Comparison of ENCODE assay signal across 36 cellular contexts in the genomic region with DNA sequence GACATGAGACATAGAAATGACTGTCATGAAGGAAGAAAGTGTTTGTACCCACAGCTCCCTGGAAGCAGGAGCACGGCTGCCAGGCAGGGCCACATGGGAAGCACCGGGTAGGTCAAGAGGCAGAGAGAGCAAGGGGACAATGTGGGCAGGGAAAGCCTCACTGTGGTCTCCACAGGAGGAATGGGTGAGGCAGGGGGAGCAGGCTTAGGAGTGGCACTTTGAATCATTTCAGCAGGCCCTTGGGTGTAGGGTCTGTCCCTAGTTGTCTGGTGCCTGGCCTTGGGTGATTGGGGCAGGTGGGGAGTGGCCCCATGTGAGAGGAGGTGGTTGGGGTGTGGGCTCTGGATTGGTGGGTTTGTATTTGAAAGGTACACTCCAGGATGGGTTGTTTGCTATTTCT.
"Had no signal": no experiment of that assay in that cellular context is flagged by ENCODE, and none has a peak within 500 bp of the region (broad histone marks: within the 10 kb centered on the region; RNA-seq: fewer than 3 reads in every experiment).

No MANE protein-coding gene starts in this region.

- H2AFZ ChIP-seq: PC-9 had no signal

- H3K4me3 Mint-ChIP-seq: activated CD4-positive, alpha-beta T cell treated with anti-CD3 and anti-CD28 coated beads, Interleukin-2, amount 10 ng/mL, durations not matched to agents 7 days and 5 days; activated CD8-positive, alpha-beta T cell treated with anti-CD3 and anti-CD28 coated beads, Interleukin-2, amount 10 ng/mL, durations not matched to agents 7 days and 5 days; activated naive CD4-positive, alpha-beta T cell treated with anti-CD3 and anti-CD28 coated beads, Interleukin-2, amount 10 ng/mL, durations not matched to agents 7 days and 5 days; activated naive CD8-positive, alpha-beta T cell; activated naive CD8-positive, alpha-beta T cell treated with anti-CD3 and anti-CD28 coated beads, Interleukin-2, amount 50 U/mL, for 24 hours; activated T-cell treated with anti-CD3 and anti-CD28 coated beads, Interleukin-2, amount 50 U/mL, for 4 hours; activated T-helper 1 cell treated with anti-CD3 and anti-CD28 coated beads, Interleukin-12 subunit alpha, Interleukin-12 subunit beta, Interleukin-2, Interleukin-4 antibody, amounts not matched to agents 30 ng/mL and 10 ng/mL and 1 ng/mL, durations not matched to agents 14 hours and 24 hours and 36 hours; brain had no signal

- H3K9me3 Mint-ChIP-seq: activated CD4-positive, alpha-beta T cell treated with anti-CD3 and anti-CD28 coated beads, Interleukin-2, amount 10 ng/mL, durations not matched to agents 7 days and 5 days; activated naive CD4-positive, alpha-beta T cell treated with anti-CD3 and anti-CD28 coated beads, Interleukin-2, amount 10 ng/mL, durations not matched to agents 7 days and 5 days; activated naive CD8-positive, alpha-beta T cell treated with anti-CD3 and anti-CD28 coated beads, Interleukin-2, amount 50 U/mL, for 24 hours; activated T-cell treated with anti-CD3 and anti-CD28 coated beads, Interleukin-2, amount 50 U/mL, for 4 hours; activated T-helper 1 cell treated with anti-CD3 and anti-CD28 coated beads, Interleukin-12 subunit alpha, Interleukin-12 subunit beta, Interleukin-2, Interleukin-4 antibody, amounts not matched to agents 30 ng/mL and 10 ng/mL and 1 ng/mL, durations not matched to agents 14 hours and 24 hours and 36 hours; brain had no signal

- DNase-seq: activated CD4-positive, alpha-beta T cell treated with anti-CD3 and anti-CD28 coated beads for 1 hour; activated CD4-positive, alpha-beta T cell treated with anti-CD3 and anti-CD28 coated beads, Interleukin-2, amount 10 ng/mL, durations not matched to agents 7 days and 5 days; activated CD4-positive, alpha-beta T cell treated with anti-CD3 and anti-CD28 coated beads, Interleukin-2, amount 50 U/mL, for 48 hours; activated CD4-positive, CD25-positive, alpha-beta regulatory T cell; activated CD8-positive, alpha-beta memory T cell treated with anti-CD3 and anti-CD28 coated beads, Interleukin-2, amount 50 U/mL, for 4 hours; activated CD8-positive, alpha-beta T cell treated with anti-CD3 and anti-CD28 coated beads, Interleukin-2, amount 10 ng/mL, durations not matched to agents 7 days and 5 days; activated effector memory CD4-positive, alpha-beta T cell treated with Interleukin-2 at 50 U/mL for 16 hours; activated naive CD4-positive, alpha-beta T cell treated with anti-CD3 and anti-CD28 coated beads, Interleukin-2, amount 10 ng/mL, durations not matched to agents 7 days and 5 days; activated naive CD8-positive, alpha-beta T cell treated with anti-CD3 and anti-CD28 coated beads, Interleukin-2, amount 50 U/mL, for 24 hours; activated T-cell treated with anti-CD3 and anti-CD28 coated beads for 4 hours; activated T-cell treated with anti-CD3 and anti-CD28 coated beads, Interleukin-2, amount 50 U/mL, for 4 hours; anterior cingulate cortex; caudate nucleus; cerebellar nuclear complex; NCI-H1048; NCI-H1105 treated with DMSO at 0.1 percent for 48 hours; NCI-H1436 treated with DMSO at 0.1 percent for 48 hours; NCI-H1694 treated with DMSO at 0.1 percent for 48 hours; NCI-H2029; NCI-H345; NCI-H524 treated with DMSO at 0.1 percent for 48 hours; NK-92 treated with Interleukin-12 subunit alpha and Interleukin-12 subunit beta, amount 100 ng/mL, for 24 hours; PC-9; SW 1271; T-helper 1 cell; T-helper 2 cell; T-helper 9 cell had no signal

- H3K4me2 ChIP-seq: PC-9 had no signal

- FAIRE-seq: bronchial epithelial cell, K562, RCC 7860 had no signal

- H3K27ac ChIP-seq: PC-9, RWPE1, VCaP had no signal

- H3K36me3 Mint-ChIP-seq: activated naive CD4-positive, alpha-beta T cell treated with anti-CD3 and anti-CD28 coated beads, Interleukin-2, amount 10 ng/mL, durations not matched to agents 7 days and 5 days; activated naive CD8-positive, alpha-beta T cell; brain had no signal

- H3K4me3 ChIP-seq: K562, PC-9 had no signal

- H3K27me3 Mint-ChIP-seq: activated CD4-positive, alpha-beta T cell treated with anti-CD3 and anti-CD28 coated beads, Interleukin-2, amount 10 ng/mL, durations not matched to agents 7 days and 5 days; activated naive CD4-positive, alpha-beta T cell treated with anti-CD3 and anti-CD28 coated beads, Interleukin-2, amount 10 ng/mL, durations not matched to agents 7 days and 5 days; activated naive CD8-positive, alpha-beta T cell; brain had no signal

- ATAC-seq: activated CD8-positive, alpha-beta T cell treated with anti-CD3 and anti-CD28 coated beads, Interleukin-2, amount 10 ng/mL, durations not matched to agents 7 days and 5 days; activated naive CD8-positive, alpha-beta T cell treated with anti-CD3 and anti-CD28 coated beads, Interleukin-2, amount 50 U/mL, for 24 hours; activated T-cell treated with anti-CD3 and anti-CD28 coated beads, Interleukin-2, amount 50 U/mL, for 4 hours; K562; Right ventricle myocardium inferior had no signal

- H3K27ac Mint-ChIP-seq: activated CD4-positive, alpha-beta T cell treated with anti-CD3 and anti-CD28 coated beads, Interleukin-2, amount 10 ng/mL, durations not matched to agents 7 days and 5 days; activated CD8-positive, alpha-beta T cell treated with anti-CD3 and anti-CD28 coated beads, Interleukin-2, amount 10 ng/mL, durations not matched to agents 7 days and 5 days; activated naive CD4-positive, alpha-beta T cell treated with anti-CD3 and anti-CD28 coated beads, Interleukin-2, amount 10 ng/mL, durations not matched to agents 7 days and 5 days; activated naive CD8-positive, alpha-beta T cell treated with anti-CD3 and anti-CD28 coated beads, Interleukin-2, amount 50 U/mL, for 24 hours; activated T-helper 1 cell treated with anti-CD3 and anti-CD28 coated beads, Interleukin-12 subunit alpha, Interleukin-12 subunit beta, Interleukin-2, Interleukin-4 antibody, amounts not matched to agents 30 ng/mL and 10 ng/mL and 1 ng/mL, durations not matched to agents 14 hours and 24 hours and 36 hours; brain had no signal
